In the genomic region with DNA sequence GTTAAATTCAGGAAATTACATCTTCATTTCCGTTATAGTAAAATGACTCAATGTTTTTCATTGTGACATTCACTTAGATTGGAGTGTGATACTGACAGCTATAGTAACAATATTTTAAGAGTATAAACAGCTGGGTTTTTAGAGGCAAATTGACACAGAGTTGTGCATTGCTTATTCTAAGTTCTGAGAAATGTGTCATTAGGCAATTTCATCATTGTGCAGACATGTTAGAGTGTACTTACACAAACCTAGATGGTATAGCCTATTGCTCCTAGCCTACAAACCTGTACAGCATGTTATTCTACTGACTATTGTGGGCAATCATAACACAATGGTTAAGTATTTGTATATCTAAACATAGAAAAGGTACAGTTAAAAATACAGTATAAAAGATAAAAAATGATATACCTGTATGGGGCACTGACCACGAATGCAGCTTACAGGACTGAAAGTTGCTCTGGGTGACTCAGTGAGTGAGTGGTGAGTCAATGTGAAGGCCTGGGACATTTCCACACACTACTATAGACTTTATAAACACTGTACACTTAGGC, we compare ENCODE assay signal across 11 cellular contexts.
DNase-seq lines count a peak whose midpoint lies in the region; ATAC-seq lines count a peak whose summit lies in the region.
"Had no signal": no experiment of that assay in that cellular context is flagged by ENCODE, and none has a peak within 500 bp of the region (broad histone marks: within the 10 kb centered on the region; RNA-seq: fewer than 3 reads in every experiment).

No MANE protein-coding gene starts in this region.

- no peak overlapping the region for H3K4me3 ChIP-seq in skeletal muscle cell (ENCODE audit: low read depth, low read length)
- H3K4me3 ChIP-seq: sigmoid colon, SJCRH30 had no signal

- H3K36me3 Mint-ChIP-seq in activated CD4-positive, alpha-beta T cell treated with anti-CD3 and anti-CD28 coated beads for 36 hours (ENCODE audit: low read depth): no peaks in the 10 kb centered on the region
- no peaks in the 10 kb centered on the region for H3K36me3 Mint-ChIP-seq in activated CD8-positive, alpha-beta memory T cell treated with anti-CD3 and anti-CD28 coated beads, Interleukin-2, amount 10 ng/mL, durations not matched to agents 7 days and 5 days
- H3K36me3 Mint-ChIP-seq: activated naive CD8-positive, alpha-beta T cell had no signal

- POLR2A ChIA-PET in activated CD4-positive, alpha-beta T cell treated with anti-CD3 and anti-CD28 coated beads for 36 hours (lab: Charles Lee): interaction anchor here (0.6 kb wide), 1 partner anchor 151 kb away, joined by 3 read pairs; no protein-coding TSS in a partner anchor

- peak; percentile 62 for DNase-seq in activated CD4-positive, alpha-beta T cell treated with anti-CD3 and anti-CD28 coated beads for 36 hours
- no peak for DNase-seq in activated CD4-positive, alpha-beta T cell treated with anti-CD3 and anti-CD28 coated beads for 1 hour
- DNase-seq in amniotic epithelial cell (ENCODE audit: low read depth): peak; percentile 87
- DNase-seq in skeletal muscle cell (ENCODE audit: low read depth): peak; percentile 79
- DNase-seq in NCI-H82 (lab: John Stamatoyannopoulos, UW): no peak
- DNase-seq in activated CD8-positive, alpha-beta memory T cell treated with anti-CD3 and anti-CD28 coated beads, Interleukin-2, amount 10 ng/mL, durations not matched to agents 7 days and 5 days: no peak
- DNase-seq: sigmoid colon, SJCRH30 had no signal

- no peak overlapping the region for H3K27ac Mint-ChIP-seq in activated CD4-positive, alpha-beta T cell treated with anti-CD3 and anti-CD28 coated beads for 36 hours
- no peak overlapping the region for H3K27ac Mint-ChIP-seq in activated CD8-positive, alpha-beta memory T cell treated with anti-CD3 and anti-CD28 coated beads, Interleukin-2, amount 10 ng/mL, durations not matched to agents 7 days and 5 days
- H3K27ac Mint-ChIP-seq: activated naive CD8-positive, alpha-beta T cell had no signal

- CTCF ChIA-PET in activated CD4-positive, alpha-beta T cell treated with anti-CD3 and anti-CD28 coated beads for 36 hours (lab: Charles Lee): interaction anchor here (0.6 to 1.8 kb wide), 2 partner anchors 12 to 1574 kb away, joined by 3 read pairs; no protein-coding TSS in a partner anchor
- CTCF ChIA-PET in activated CD8-positive, alpha-beta memory T cell treated with anti-CD3 and anti-CD28 coated beads, Interleukin-2, amount 10 ng/mL, durations not matched to agents 7 days and 5 days (lab: Charles Lee): no interaction called here

- no peak overlapping the region for H3K4me3 Mint-ChIP-seq in activated CD4-positive, alpha-beta T cell treated with anti-CD3 and anti-CD28 coated beads for 36 hours
- no peak overlapping the region for H3K4me3 Mint-ChIP-seq in activated CD8-positive, alpha-beta memory T cell treated with anti-CD3 and anti-CD28 coated beads, Interleukin-2, amount 10 ng/mL, durations not matched to agents 7 days and 5 days
- H3K4me3 Mint-ChIP-seq: activated naive CD8-positive, alpha-beta T cell had no signal

- intact Hi-C loops in activated CD4-positive, alpha-beta T cell treated with anti-CD3 and anti-CD28 coated beads for 36 hours (cut with DNase I, micrococcal nuclease): loop anchor here in 1 of 2 experiments (2.0 kb wide), 3 partner anchors 30 to 522 kb away; no protein-coding TSS in a partner anchor

- H3K4me1 Mint-ChIP-seq in activated CD4-positive, alpha-beta T cell treated with anti-CD3 and anti-CD28 coated beads for 36 hours: no peaks in the 10 kb centered on the region
- no peaks in the 10 kb centered on the region for H3K4me1 Mint-ChIP-seq in activated CD8-positive, alpha-beta memory T cell treated with anti-CD3 and anti-CD28 coated beads, Interleukin-2, amount 10 ng/mL, durations not matched to agents 7 days and 5 days

- peak; percentile 95 for ATAC-seq in activated CD4-positive, alpha-beta T cell treated with anti-CD3 and anti-CD28 coated beads for 36 hours
- ATAC-seq in HG03354 (IDR thresholded peaks at IDR 0.05; ENCODE audit: poor library complexity, severe bottlenecking, unreplicated experiment): peak; percentile 84
- ATAC-seq in GM18520 (IDR thresholded peaks at IDR 0.05; ENCODE audit: unreplicated experiment): no peak
- ATAC-seq in activated CD8-positive, alpha-beta memory T cell treated with anti-CD3 and anti-CD28 coated beads, Interleukin-2, amount 10 ng/mL, durations not matched to agents 7 days and 5 days: no peak

- no peaks in the 10 kb centered on the region for H3K9me3 Mint-ChIP-seq in activated CD4-positive, alpha-beta T cell treated with anti-CD3 and anti-CD28 coated beads for 36 hours (ENCODE audit: low read depth)
- H3K9me3 Mint-ChIP-seq in activated CD8-positive, alpha-beta memory T cell treated with anti-CD3 and anti-CD28 coated beads, Interleukin-2, amount 10 ng/mL, durations not matched to agents 7 days and 5 days (ENCODE audit: low read depth): no peaks in the 10 kb centered on the region

- H3K27me3 Mint-ChIP-seq in activated CD4-positive, alpha-beta T cell treated with anti-CD3 and anti-CD28 coated beads for 36 hours: peaks cover 2% of the 10 kb centered on the region
- H3K27me3 Mint-ChIP-seq in activated CD8-positive, alpha-beta memory T cell treated with anti-CD3 and anti-CD28 coated beads, Interleukin-2, amount 10 ng/mL, durations not matched to agents 7 days and 5 days: peaks cover 4% of the 10 kb centered on the region

Comparison
In these comparisons a context has a peak if more than half of its experiments do, and no peak if none do; other contexts are left out.
1. DNase-seq: peak in activated CD4-positive, alpha-beta T cell treated with anti-CD3 and anti-CD28 coated beads for 36 hours (single experiment), amniotic epithelial cell (single experiment) and skeletal muscle cell (single experiment); none in activated CD4-positive, alpha-beta T cell treated with anti-CD3 and anti-CD28 coated beads for 1 hour (single experiment), NCI-H82 (single experiment) and activated CD8-positive, alpha-beta memory T cell treated with anti-CD3 and anti-CD28 coated beads, Interleukin-2, amount 10 ng/mL, durations not matched to agents 7 days and 5 days (single experiment).
2. ATAC-seq: peak in activated CD4-positive, alpha-beta T cell treated with anti-CD3 and anti-CD28 coated beads for 36 hours (single experiment) and HG03354 (single experiment); none in GM18520 (single experiment) and activated CD8-positive, alpha-beta memory T cell treated with anti-CD3 and anti-CD28 coated beads, Interleukin-2, amount 10 ng/mL, durations not matched to agents 7 days and 5 days (single experiment).